8 cellular contexts compared by ENCODE assay signal in genomic region chr9:127919253-127919815, GRCh38. TPM values are rescaled to one million over a fixed set of nuclear protein-coding genes. Genes with fewer than 3 reads are reported as not detected.
DNase-seq lines count a peak whose midpoint lies in the region; ATAC-seq lines count a peak whose summit lies in the region.

No MANE protein-coding gene starts in this region.

- H3K18ac ChIP-seq in mesenchymal stem cell (ENCODE audit: low read depth in 1 of 2, low read length in 2 of 2): peak overlapping the region; percentile 46 to 98

- no peak overlapping the region for H2AFZ ChIP-seq in mesenchymal stem cell (ENCODE audit: low read depth, low read length)

- no peak overlapping the region for H2BK5ac ChIP-seq in mesenchymal stem cell (ENCODE audit: low read depth, low read length, poor library complexity, severe bottlenecking)

- peaks cover 31% of the 10 kb centered on the region; the same call in 1 of the 2 replicates for H4K20me1 ChIP-seq in BLaER1

- H3K9ac ChIP-seq in BLaER1 (peak overlapping the region; percentile 12; the same call in 1 of the 2 replicates), mesenchymal stem cell (ENCODE audit: low read length) (peak overlapping the region; percentile 71)

- H3K23ac ChIP-seq in mesenchymal stem cell (ENCODE audit: low read length in 2 of 2): no peak overlapping the region

- H2AK5ac ChIP-seq in mesenchymal stem cell (ENCODE audit: low read length, severe bottlenecking): peak overlapping the region; percentile 65

- no peak overlapping the region for H2BK15ac ChIP-seq in mesenchymal stem cell (ENCODE audit: low read depth, poor library complexity, severe bottlenecking)

- H3K4me3 ChIP-seq in BLaER1 (no peak overlapping the region), mesenchymal stem cell (ENCODE audit: insufficient read depth in 1 of 2, low read depth in 1 of 2, low read length in 2 of 2) (no peak overlapping the region)

- H3K14ac ChIP-seq in mesenchymal stem cell (ENCODE audit: low read length in 2 of 2): no peak overlapping the region

- H3K27me3 ChIP-seq in BLaER1: peaks cover 21% of the 10 kb centered on the region; the same call in 1 of the 2 replicates
- H3K27me3 ChIP-seq in mesenchymal stem cell (ENCODE audit: control insufficient read depth in 1 of 2, insufficient read depth in 1 of 2, low read length in 2 of 2): no peaks in the 10 kb centered on the region

- peak overlapping the region; percentile 33 to 99 for H2BK12ac ChIP-seq in mesenchymal stem cell (ENCODE audit: low read length in 2 of 2)

- peaks cover 8% of the 10 kb centered on the region for H3K36me3 ChIP-seq in BLaER1
- H3K36me3 ChIP-seq in mesenchymal stem cell (ENCODE audit: control insufficient read depth in 1 of 2, insufficient read depth in 2 of 2, low read depth in 1 of 2, low read length in 2 of 2): peaks cover 8 to 10% of the 10 kb centered on the region in 2 experiments

- 3% methylated on average over 8 of the region's 8 CpGs for WGBS in mesenchymal stem cell

- H3K27ac ChIP-seq in BLaER1 (peak overlapping the region; percentile 82), caudate nucleus (ENCODE audit: low read depth, low read length) (no peak overlapping the region), mesenchymal stem cell (ENCODE audit: low read length, poor library complexity, severe bottlenecking) (peak overlapping the region; percentile 70)

- DNase-seq in MV-4-11 (lab: John Stamatoyannopoulos, UW) (peak; percentile 85), caudate nucleus (lab: John Stamatoyannopoulos, UW) (peak in 36 of 61 donors; percentile 18 to 93 (median 56)), mesenchymal stem cell (peak; percentile 100), T-helper 2 cell (no peak)
- DNase-seq in activated effector memory CD4-positive, alpha-beta T cell treated with Interleukin-2 at 50 U/mL for 16 hours: no peak

- ATAC-seq in GM21825 (IDR thresholded peaks at IDR 0.05; ENCODE audit: unreplicated experiment) (no peak), GM18519 (IDR thresholded peaks at IDR 0.05; ENCODE audit: low FRiP score, unreplicated experiment) (no peak)

- H3K9me3 ChIP-seq in BLaER1 (no peaks in the 10 kb centered on the region), mesenchymal stem cell (ENCODE audit: control insufficient read depth, low read length) (no peaks in the 10 kb centered on the region)

- H3K4me1 ChIP-seq in BLaER1: peaks cover 64% of the 10 kb centered on the region
- peaks cover 44% of the 10 kb centered on the region for H3K4me1 ChIP-seq in mesenchymal stem cell (ENCODE audit: control insufficient read depth, insufficient read depth, low read depth, low read length)

- H4K8ac ChIP-seq in mesenchymal stem cell (ENCODE audit: low read length): no peak overlapping the region

- peaks cover 20% of the 10 kb centered on the region for H3K79me1 ChIP-seq in mesenchymal stem cell (replicated peaks; ENCODE audit: low read length, poor library complexity, severe bottlenecking)

- peak overlapping the region; percentile 36 for H4K91ac ChIP-seq in mesenchymal stem cell (ENCODE audit: low read length)

- no peak overlapping the region for H2BK120ac ChIP-seq in mesenchymal stem cell (ENCODE audit: low read depth, low read length)

- H3K4me2 ChIP-seq in BLaER1 (peak overlapping the region; percentile 84), mesenchymal stem cell (ENCODE audit: low read length, poor library complexity, severe bottlenecking) (no peak overlapping the region)

- H3K4ac ChIP-seq in mesenchymal stem cell (ENCODE audit: low read depth in 1 of 2, low read length in 2 of 2): peak overlapping the region in 1 of 2 experiments; percentile 87

RNA-seq across cellular contexts. Expression of gene ST6GALNAC4, which starts 2.5 kb away (rescaled TPM):
- polyA plus RNA-seq in mesenchymal stem cell (2013, experiment 1 of 2): 32.1 TPM
- 29.4 TPM for polyA plus RNA-seq in mesenchymal stem cell (2013, experiment 2 of 2)

RNA-seq across cellular contexts. Expression of gene PIP5KL1, which starts 11.2 kb away (rescaled TPM):
- 2.0 TPM for polyA plus RNA-seq in mesenchymal stem cell (2013, experiment 1 of 2)
- 1.8 TPM for polyA plus RNA-seq in mesenchymal stem cell (2013, experiment 2 of 2)

RNA-seq across cellular contexts. Expression of gene DPM2, which starts 18.3 kb away (rescaled TPM):
- 29.7 TPM for polyA plus RNA-seq in mesenchymal stem cell (2013, experiment 1 of 2)
- 30.1 TPM for polyA plus RNA-seq in mesenchymal stem cell (2013, experiment 2 of 2)

RNA-seq across cellular contexts. Expression of gene ST6GALNAC6, which starts 19.9 kb away (rescaled TPM):
- polyA plus RNA-seq in mesenchymal stem cell (2013, experiment 1 of 2): 45.2 TPM
- 45.9 TPM for polyA plus RNA-seq in mesenchymal stem cell (2013, experiment 2 of 2)

RNA-seq across cellular contexts. Expression of gene AK1, which starts 41.9 kb away (rescaled TPM):
- 127 TPM for polyA plus RNA-seq in mesenchymal stem cell (2013, experiment 1 of 2)
- 132 TPM for polyA plus RNA-seq in mesenchymal stem cell (2013, experiment 2 of 2)

Comparison
In these comparisons a context has a peak if more than half of its experiments do, and no peak if none do; other contexts are left out.
1. DNase-seq: peak in MV-4-11 (single experiment), caudate nucleus (36 of 61) and mesenchymal stem cell (single experiment); none in activated effector memory CD4-positive, alpha-beta T cell treated with Interleukin-2 at 50 U/mL for 16 hours (single experiment) and T-helper 2 cell (0 of 5).